15 cellular contexts compared by ENCODE assay signal in the genomic region with DNA sequence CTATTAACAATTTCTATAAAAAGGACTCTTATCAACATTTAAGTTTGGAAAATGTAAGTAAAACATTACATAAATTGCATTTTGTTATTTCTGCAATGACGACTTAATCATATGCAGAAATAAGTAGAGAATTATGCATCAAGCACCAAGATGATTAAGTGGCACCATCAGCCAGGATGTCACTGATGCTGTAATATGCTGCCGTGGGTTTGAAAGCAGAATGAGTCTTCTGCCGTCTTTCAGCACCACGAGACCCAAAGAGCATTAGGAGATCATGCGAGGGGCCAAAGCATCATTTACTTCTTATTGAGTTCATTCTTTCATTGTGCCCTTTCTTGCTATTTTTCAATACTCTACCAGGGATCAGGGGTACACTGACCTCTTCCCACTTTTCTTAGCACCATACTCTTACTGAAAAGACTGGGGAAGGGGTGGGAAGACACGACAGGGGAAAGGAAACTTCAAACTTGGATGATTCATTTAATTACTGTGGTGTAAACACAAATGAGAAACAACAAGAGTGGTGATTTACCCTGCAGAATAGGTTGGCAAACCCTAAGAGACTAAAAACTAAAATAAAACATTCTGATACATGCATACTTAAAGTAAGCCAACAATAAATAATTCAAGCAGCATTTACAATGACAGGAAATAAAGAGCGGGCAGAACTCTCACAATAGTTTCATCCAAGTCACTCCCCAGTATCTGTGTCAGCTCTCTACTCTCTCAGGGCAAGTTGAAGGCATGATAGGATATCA.
"Had no signal": no experiment of that assay in that cellular context is flagged by ENCODE, and none has a peak within 500 bp of the region (broad histone marks: within the 10 kb centered on the region; RNA-seq: fewer than 3 reads in every experiment).

No MANE protein-coding gene starts in this region.

- H3K27ac Mint-ChIP-seq: progenitor cell of endocrine pancreas; stimulated activated memory B cell treated with anti-CD40 and anti-IgM and Interleukin-4, amounts not matched to agents 10 μg/mL and 1 μg/mL and 100 μg/mL, for 72 hours; T-helper 17 cell had no signal

- H3K4me1 Mint-ChIP-seq: stimulated activated memory B cell treated with anti-CD40 and anti-IgM and Interleukin-4, amounts not matched to agents 10 μg/mL and 1 μg/mL and 100 μg/mL, for 72 hours had no signal

- H3K27ac ChIP-seq: gastroesophageal sphincter, left ventricle myocardium inferior, transverse colon had no signal

- H3K4me3 ChIP-seq: gastroesophageal sphincter, left ventricle myocardium inferior, smooth muscle cell, transverse colon had no signal

- ATAC-seq: gastroesophageal sphincter; stimulated activated memory B cell treated with anti-CD40 and anti-IgM and Interleukin-4, amounts not matched to agents 10 μg/mL and 1 μg/mL and 100 μg/mL, for 72 hours; T-helper 17 cell had no signal

- FAIRE-seq: keratinocyte had no signal

- H3K9me3 ChIP-seq: gastroesophageal sphincter, left ventricle myocardium inferior, transverse colon had no signal

- H3K4me1 ChIP-seq: transverse colon had no signal

- H3K4me3 Mint-ChIP-seq: activated naive CD8-positive, alpha-beta T cell; brain; stimulated activated memory B cell treated with anti-CD40 and anti-IgM and Interleukin-4, amounts not matched to agents 10 μg/mL and 1 μg/mL and 100 μg/mL, for 72 hours; T-helper 17 cell had no signal

- H3K27me3 ChIP-seq: gastroesophageal sphincter, transverse colon had no signal

- H3K27me3 Mint-ChIP-seq: activated naive CD8-positive, alpha-beta T cell; brain; progenitor cell of endocrine pancreas; stimulated activated memory B cell treated with anti-CD40 and anti-IgM and Interleukin-4, amounts not matched to agents 10 μg/mL and 1 μg/mL and 100 μg/mL, for 72 hours; T-helper 17 cell had no signal

- H3K9me3 Mint-ChIP-seq: brain; stimulated activated memory B cell treated with anti-CD40 and anti-IgM and Interleukin-4, amounts not matched to agents 10 μg/mL and 1 μg/mL and 100 μg/mL, for 72 hours had no signal

- DNase-seq: activated CD8-positive, alpha-beta memory T cell treated with anti-CD3 and anti-CD28 coated beads for 24 hours; amygdala; left ventricle myocardium inferior; right cardiac atrium; SHP77 treated with DMSO at 0.1 percent for 48 hours; substantia nigra; T-helper 17 cell; transverse colon had no signal
